ENCODE assay signal across 8 cellular contexts in genomic region chr1:212858055-212858460, GRCh38. TPM values are rescaled to one million over a fixed set of nuclear protein-coding genes. Genes with fewer than 3 reads are reported as not detected.
DNase-seq lines count a peak whose midpoint lies in the region; ATAC-seq and TF ChIP-seq lines count a peak whose summit lies in the region.

Gene FLVCR1 (plus strand): TSS chr1:212858275. CDS start chr1:212858453, 178 bp downstream.

- peaks cover 9% of the 10 kb centered on the region for H4K20me1 ChIP-seq in hepatocyte (ENCODE audit: insufficient read depth, poor library complexity, severe bottlenecking)

- peaks cover 10% of the 10 kb centered on the region for H3K4me1 ChIP-seq in hepatocyte (ENCODE audit: insufficient read depth)

- H3K4me2 ChIP-seq in hepatocyte = peak within 1 kb of the TSS; percentile 94

- H2AFZ ChIP-seq in hepatocyte = peak within 1 kb of the TSS; percentile 68

- H3K9me2 ChIP-seq in hepatocyte (replicated peaks; ENCODE audit: insufficient read depth) = no peaks in the 10 kb centered on the region

- H3K9me3 ChIP-seq in hepatocyte (ENCODE audit: low read depth) = no peaks in the 10 kb centered on the region

- ATAC-seq in GM18519 (IDR thresholded peaks at IDR 0.05; ENCODE audit: low FRiP score, unreplicated experiment) (peak; percentile 92), HG03045 (IDR thresholded peaks at IDR 0.05; ENCODE audit: unreplicated experiment) (peak; percentile 97)

- peak within 1 kb of the TSS; percentile 71 for H3K4me3 ChIP-seq in hepatocyte

- no peaks in the 10 kb centered on the region for H3K36me3 ChIP-seq in hepatocyte (replicated peaks; ENCODE audit: insufficient read depth, low read depth)

- DNase-seq in NCI-H2081 treated with DMSO at 0.1 percent for 48 hours (lab: John Stamatoyannopoulos, UW) (peak; percentile 88), T1000 (lab: John Stamatoyannopoulos, UW) (peak; percentile 90), astrocyte of the hippocampus (ENCODE audit: low read depth, low spot score) (peak; percentile 99), hepatocyte (ENCODE audit: low spot score) (peak; percentile 98), renal cortical epithelial cell (ENCODE audit: low read depth) (peak; percentile 86)

- H3K27ac ChIP-seq in 22Rv1 (peak within 1 kb of the TSS; percentile 90), hepatocyte (peak within 1 kb of the TSS; percentile 84)

- 1% methylated on average over 36 of the region's 50 CpGs for WGBS in hepatocyte (ENCODE audit: low lambda C conversion rate, missing lambda C conversion rate)

- H3K79me2 ChIP-seq in hepatocyte = peaks cover 66% of the 10 kb centered on the region

- H3K27me3 ChIP-seq in hepatocyte = no peaks in the 10 kb centered on the region

- no peak for TF ChIP-seq CTCF in 22Rv1 (IDR thresholded peaks at IDR 0.05)
- no peak for TF ChIP-seq CTCF in hepatocyte (IDR thresholded peaks at IDR 0.05; ENCODE audit: poor library complexity)

RNA-seq across cellular contexts. Expression of gene FLVCR1, which starts in this region (rescaled TPM):
- total RNA-seq in hepatocyte (32.0 and 32.5 TPM in 2 replicates), renal cortical epithelial cell (12.9 and 24.8 TPM in 2 replicates)
- polyA plus RNA-seq in hepatocyte = 9.9 and 14.4 TPM in 2 replicates

Comparison
In these comparisons a context has a peak if more than half of its experiments do, and no peak if none do; other contexts are left out.
1. Peak in every context shown above with its lines: DNase-seq, ATAC-seq, H3K4me3 ChIP-seq and H3K27ac ChIP-seq.